Comparison of ENCODE assay signal across 8 cellular contexts in the genomic region with DNA sequence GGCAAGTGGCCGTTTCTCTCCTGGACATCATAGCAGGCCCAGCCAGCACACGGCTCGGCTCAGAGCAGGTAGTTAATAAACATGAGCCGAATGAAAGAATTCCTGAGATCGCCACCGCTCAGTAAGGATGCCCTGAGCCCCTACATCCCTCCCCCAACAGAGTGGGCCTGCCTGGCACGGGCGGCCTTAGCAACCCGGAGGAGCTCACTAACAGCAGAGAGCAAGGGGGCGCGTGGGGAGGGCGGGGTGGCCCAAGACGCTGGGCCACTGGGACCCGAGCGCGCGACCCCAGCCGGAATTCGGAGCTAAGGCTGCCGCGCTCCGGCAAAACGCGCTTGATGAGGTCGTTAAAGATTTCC. TPM values are rescaled to one million over a fixed set of nuclear protein-coding genes. Genes with fewer than 3 reads are reported as not detected.
DNase-seq lines count a peak whose midpoint lies in the region; ATAC-seq and TF ChIP-seq lines count a peak whose summit lies in the region.

No MANE protein-coding gene starts in this region.

- ATAC-seq in natural killer cell treated with Interleukin-12 subunit alpha and Interleukin-12 subunit beta and Interleukin-15 and Interleukin-18, amount 100 ng/mL, for 72 hours: no peak
- ATAC-seq in natural killer cell (no peak), GM21390 (IDR thresholded peaks at IDR 0.05; ENCODE audit: unreplicated experiment) (no peak), HG03196 (IDR thresholded peaks at IDR 0.05; ENCODE audit: unreplicated experiment) (no peak)

- TF ChIP-seq CTCF in natural killer cell (IDR thresholded peaks at IDR 0.05) (no peak), coronary artery (IDR thresholded peaks at IDR 0.05) (no peak)

- DNase-seq in natural killer cell treated with Interleukin-12 subunit alpha and Interleukin-12 subunit beta and Interleukin-15 and Interleukin-18, amount 100 ng/mL, for 72 hours (ENCODE audit: low spot score): no peak
- DNase-seq in natural killer cell (no peak), coronary artery (ENCODE audit: low spot score) (no peak), pons (ENCODE audit: low spot score) (no peak), erythroblast (lab: John Stamatoyannopoulos, UW) (no peak)

- WGBS in mesodermal cell (ENCODE audit: insufficient coverage in 2 of 2), 2 experiments: 4 to 6% methylated on average over 22 of the region's 25 CpGs

- no peaks in the 10 kb centered on the region for H3K9me3 ChIP-seq in mesodermal cell (ENCODE audit: control insufficient read depth, low read length)

- H3K9me3 Mint-ChIP-seq in natural killer cell treated with Interleukin-12 subunit alpha and Interleukin-12 subunit beta and Interleukin-15 and Interleukin-18, amount 100 ng/mL, for 72 hours: peaks cover 6% of the 10 kb centered on the region
- H3K9me3 Mint-ChIP-seq in natural killer cell: peaks cover 2 to 4% of the 10 kb centered on the region in 2 donors

- peaks cover 8% of the 10 kb centered on the region for H3K36me3 Mint-ChIP-seq in natural killer cell treated with Interleukin-12 subunit alpha and Interleukin-12 subunit beta and Interleukin-15 and Interleukin-18, amount 100 ng/mL, for 72 hours
- H3K36me3 Mint-ChIP-seq in natural killer cell: no peaks in the 10 kb centered on the region

- intact Hi-C loops in natural killer cell (cut with micrococcal nuclease): no loop called here

- peak overlapping the region; percentile 30 for H3K4me3 Mint-ChIP-seq in natural killer cell treated with Interleukin-12 subunit alpha and Interleukin-12 subunit beta and Interleukin-15 and Interleukin-18, amount 100 ng/mL, for 72 hours
- H3K4me3 Mint-ChIP-seq in natural killer cell: no peak overlapping the region

- H3K27ac ChIP-seq in coronary artery (no peak overlapping the region), mesodermal cell (ENCODE audit: low read depth, low read length, severe bottlenecking) (peak overlapping the region; percentile 84)

- no peak for TF ChIP-seq POLR2A in erythroblast (IDR thresholded peaks at IDR 0.05; ENCODE audit: low read length)

- H3K4me1 Mint-ChIP-seq in natural killer cell treated with Interleukin-12 subunit alpha and Interleukin-12 subunit beta and Interleukin-15 and Interleukin-18, amount 100 ng/mL, for 72 hours (ENCODE audit: low read depth in 2 of 2): no peaks in the 10 kb centered on the region
- no peaks in the 10 kb centered on the region for H3K4me1 Mint-ChIP-seq in natural killer cell

- peak overlapping the region; percentile 71 for H3K4me3 ChIP-seq in coronary artery
- peak overlapping the region; percentile 64 for H3K4me3 ChIP-seq in mesodermal cell (ENCODE audit: extremely low read depth, insufficient read depth, low read length, poor library complexity, severe bottlenecking)

- no peak overlapping the region for H3K27ac Mint-ChIP-seq in natural killer cell treated with Interleukin-12 subunit alpha and Interleukin-12 subunit beta and Interleukin-15 and Interleukin-18, amount 100 ng/mL, for 72 hours
- H3K27ac Mint-ChIP-seq in natural killer cell: no peak overlapping the region

- H3K27me3 Mint-ChIP-seq in natural killer cell treated with Interleukin-12 subunit alpha and Interleukin-12 subunit beta and Interleukin-15 and Interleukin-18, amount 100 ng/mL, for 72 hours: peaks cover 44 to 60% of the 10 kb centered on the region in 2 donors
- H3K27me3 Mint-ChIP-seq in natural killer cell (ENCODE audit: low read depth in 2 of 2): peaks cover 46 to 60% of the 10 kb centered on the region in 2 donors

- peaks cover 4% of the 10 kb centered on the region for H3K4me1 ChIP-seq in mesodermal cell (ENCODE audit: control insufficient read depth, insufficient read depth, low read length, poor library complexity, severe bottlenecking)

- no peaks in the 10 kb centered on the region for H3K36me3 ChIP-seq in mesodermal cell (ENCODE audit: control insufficient read depth, insufficient read depth, low read length)

RNA-seq across cellular contexts. Expression of a gene that starts 0.4 kb away (rescaled TPM):
- not detected for total RNA-seq in natural killer cell treated with Interleukin-12 subunit alpha and Interleukin-12 subunit beta and Interleukin-15 and Interleukin-18, amount 100 ng/mL, for 72 hours
- not detected for total RNA-seq in natural killer cell
- polyA plus RNA-seq in mesodermal cell (2013, experiment 1 of 2): 0.44 TPM
- 0.81 TPM for polyA plus RNA-seq in mesodermal cell (2013, experiment 2 of 2)
